Comparison of ENCODE assay signal across 1 cellular context in the genomic region with DNA sequence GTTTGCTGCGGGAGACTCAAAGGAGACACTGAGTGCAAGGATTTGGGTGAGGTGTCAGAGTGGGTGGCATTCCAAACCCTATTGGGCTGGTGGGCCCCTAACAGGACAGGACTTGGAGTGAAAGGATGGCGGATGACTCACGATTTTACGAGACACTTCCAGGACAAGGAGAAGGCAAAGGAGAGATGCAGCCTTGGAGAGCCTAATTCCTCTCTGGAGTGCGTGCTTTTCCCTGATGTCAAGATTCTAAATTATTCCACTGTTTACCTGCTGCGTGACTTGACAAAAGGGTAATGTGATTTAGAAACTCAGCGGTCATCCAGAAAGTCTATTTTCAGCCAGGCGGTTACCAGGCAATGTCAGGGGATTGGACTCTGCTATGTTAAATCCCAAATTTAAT.
TF ChIP-seq lines count a peak whose summit lies in the region.

No MANE protein-coding gene starts in this region.

TF ChIP-seq in HEK293, 187 proteins besides CTCF, POLR2A, EP300 and RAD21 (continued from another document and continues in another):
- TF ChIP-seq ZNF398 (tag by site-specific recombination; IDR thresholded peaks at IDR 0.05) (peak; percentile 41; the same call in 1 of the 2 replicates), IKZF3 (tag by site-specific recombination; IDR thresholded peaks at IDR 0.05) (no peak), SCRT1 (tag by site-specific recombination; IDR thresholded peaks at IDR 0.05; ENCODE audit: borderline replicate concordance) (no peak), ZNF600 (tag by site-specific recombination; IDR thresholded peaks at IDR 0.05) (peak; percentile 84), ZSCAN16 (tag by site-specific recombination; IDR thresholded peaks at IDR 0.05) (no peak), ZNF423 (tag by site-specific recombination; IDR thresholded peaks at IDR 0.05) (no peak), GLI4 (tag by site-specific recombination; IDR thresholded peaks at IDR 0.05) (no peak), ZNF658 (tag by site-specific recombination; IDR thresholded peaks at IDR 0.05) (no peak), GLI2 (tag by site-specific recombination; IDR thresholded peaks at IDR 0.05; ENCODE audit: borderline replicate concordance, low read depth) (no peak), ZNF169 (tag by site-specific recombination; IDR thresholded peaks at IDR 0.05) (no peak), ZNF221 (tag by site-specific recombination; IDR thresholded peaks at IDR 0.05; ENCODE audit: borderline replicate concordance) (no peak), ZNF24 (tag by site-specific recombination; IDR thresholded peaks at IDR 0.05) (no peak), REPIN1 (tag by site-specific recombination; IDR thresholded peaks at IDR 0.05; ENCODE audit: low read depth) (no peak), ZEB2 (tag by site-specific recombination; IDR thresholded peaks at IDR 0.05) (no peak), HIC1 (tag by site-specific recombination; IDR thresholded peaks at IDR 0.05) (peak; percentile 67), ZNF202 (tag by site-specific recombination; IDR thresholded peaks at IDR 0.05; ENCODE audit: borderline replicate concordance) (no peak), ZNF274 (IDR thresholded peaks at IDR 0.05; ENCODE audit: low read length) (no peak), ZNF274 (tag by site-specific recombination; IDR thresholded peaks at IDR 0.05; ENCODE audit: borderline replicate concordance) (no peak), HOXC10 (CRISPR knock-in tag; IDR thresholded peaks at IDR 0.05) (no peak), PRDM1 (tag by site-specific recombination; IDR thresholded peaks at IDR 0.05) (0 out of 2 replicates have a peak, but pooled peaks have one; percentile 34), ZNF366 (tag by site-specific recombination; conservative IDR thresholded peaks at IDR 0.05) (peak; percentile 43; the same call in 1 of the 2 replicates), ZNF404 (tag by site-specific recombination; IDR thresholded peaks at IDR 0.05) (no peak), SALL2 (tag by site-specific recombination; IDR thresholded peaks at IDR 0.05; ENCODE audit: borderline replicate concordance) (no peak), ZFP69B (tag by site-specific recombination; IDR thresholded peaks at IDR 0.05) (peak; percentile 93), ZNF175 (tag by site-specific recombination; IDR thresholded peaks at IDR 0.05) (no peak), ZNF560 (tag by site-specific recombination; IDR thresholded peaks at IDR 0.05; ENCODE audit: borderline replicate concordance) (no peak), ZFHX2 (tag by site-specific recombination; conservative IDR thresholded peaks at IDR 0.05) (0 out of 2 replicates have a peak, but pooled peaks have one; percentile 38), ZNF707 (tag by site-specific recombination; IDR thresholded peaks at IDR 0.05) (no peak)
- TF ChIP-seq, protein P1, sequence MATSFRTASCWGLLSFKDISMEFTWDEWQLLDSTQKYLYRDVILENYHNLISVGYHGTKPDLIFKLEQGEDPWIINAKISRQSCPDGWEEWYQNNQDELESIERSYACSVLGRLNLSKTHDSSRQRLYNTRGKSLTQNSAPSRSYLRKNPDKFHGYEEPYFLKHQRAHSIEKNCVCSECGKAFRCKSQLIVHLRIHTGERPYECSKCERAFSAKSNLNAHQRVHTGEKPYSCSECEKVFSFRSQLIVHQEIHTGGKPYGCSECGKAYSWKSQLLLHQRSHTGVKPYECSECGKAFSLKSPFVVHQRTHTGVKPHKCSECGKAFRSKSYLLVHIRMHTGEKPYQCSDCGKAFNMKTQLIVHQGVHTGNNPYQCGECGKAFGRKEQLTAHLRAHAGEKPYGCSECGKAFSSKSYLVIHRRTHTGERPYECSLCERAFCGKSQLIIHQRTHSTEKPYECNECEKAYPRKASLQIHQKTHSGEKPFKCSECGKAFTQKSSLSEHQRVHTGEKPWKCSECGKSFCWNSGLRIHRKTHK (tag by site-specific recombination; IDR thresholded peaks at IDR 0.05): no peak
- TF ChIP-seq, protein P2, sequence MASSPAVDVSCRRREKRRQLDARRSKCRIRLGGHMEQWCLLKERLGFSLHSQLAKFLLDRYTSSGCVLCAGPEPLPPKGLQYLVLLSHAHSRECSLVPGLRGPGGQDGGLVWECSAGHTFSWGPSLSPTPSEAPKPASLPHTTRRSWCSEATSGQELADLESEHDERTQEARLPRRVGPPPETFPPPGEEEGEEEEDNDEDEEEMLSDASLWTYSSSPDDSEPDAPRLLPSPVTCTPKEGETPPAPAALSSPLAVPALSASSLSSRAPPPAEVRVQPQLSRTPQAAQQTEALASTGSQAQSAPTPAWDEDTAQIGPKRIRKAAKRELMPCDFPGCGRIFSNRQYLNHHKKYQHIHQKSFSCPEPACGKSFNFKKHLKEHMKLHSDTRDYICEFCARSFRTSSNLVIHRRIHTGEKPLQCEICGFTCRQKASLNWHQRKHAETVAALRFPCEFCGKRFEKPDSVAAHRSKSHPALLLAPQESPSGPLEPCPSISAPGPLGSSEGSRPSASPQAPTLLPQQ (tag by site-specific recombination; IDR thresholded peaks at IDR 0.05): peak; percentile 96
- TF ChIP-seq, protein P3, sequence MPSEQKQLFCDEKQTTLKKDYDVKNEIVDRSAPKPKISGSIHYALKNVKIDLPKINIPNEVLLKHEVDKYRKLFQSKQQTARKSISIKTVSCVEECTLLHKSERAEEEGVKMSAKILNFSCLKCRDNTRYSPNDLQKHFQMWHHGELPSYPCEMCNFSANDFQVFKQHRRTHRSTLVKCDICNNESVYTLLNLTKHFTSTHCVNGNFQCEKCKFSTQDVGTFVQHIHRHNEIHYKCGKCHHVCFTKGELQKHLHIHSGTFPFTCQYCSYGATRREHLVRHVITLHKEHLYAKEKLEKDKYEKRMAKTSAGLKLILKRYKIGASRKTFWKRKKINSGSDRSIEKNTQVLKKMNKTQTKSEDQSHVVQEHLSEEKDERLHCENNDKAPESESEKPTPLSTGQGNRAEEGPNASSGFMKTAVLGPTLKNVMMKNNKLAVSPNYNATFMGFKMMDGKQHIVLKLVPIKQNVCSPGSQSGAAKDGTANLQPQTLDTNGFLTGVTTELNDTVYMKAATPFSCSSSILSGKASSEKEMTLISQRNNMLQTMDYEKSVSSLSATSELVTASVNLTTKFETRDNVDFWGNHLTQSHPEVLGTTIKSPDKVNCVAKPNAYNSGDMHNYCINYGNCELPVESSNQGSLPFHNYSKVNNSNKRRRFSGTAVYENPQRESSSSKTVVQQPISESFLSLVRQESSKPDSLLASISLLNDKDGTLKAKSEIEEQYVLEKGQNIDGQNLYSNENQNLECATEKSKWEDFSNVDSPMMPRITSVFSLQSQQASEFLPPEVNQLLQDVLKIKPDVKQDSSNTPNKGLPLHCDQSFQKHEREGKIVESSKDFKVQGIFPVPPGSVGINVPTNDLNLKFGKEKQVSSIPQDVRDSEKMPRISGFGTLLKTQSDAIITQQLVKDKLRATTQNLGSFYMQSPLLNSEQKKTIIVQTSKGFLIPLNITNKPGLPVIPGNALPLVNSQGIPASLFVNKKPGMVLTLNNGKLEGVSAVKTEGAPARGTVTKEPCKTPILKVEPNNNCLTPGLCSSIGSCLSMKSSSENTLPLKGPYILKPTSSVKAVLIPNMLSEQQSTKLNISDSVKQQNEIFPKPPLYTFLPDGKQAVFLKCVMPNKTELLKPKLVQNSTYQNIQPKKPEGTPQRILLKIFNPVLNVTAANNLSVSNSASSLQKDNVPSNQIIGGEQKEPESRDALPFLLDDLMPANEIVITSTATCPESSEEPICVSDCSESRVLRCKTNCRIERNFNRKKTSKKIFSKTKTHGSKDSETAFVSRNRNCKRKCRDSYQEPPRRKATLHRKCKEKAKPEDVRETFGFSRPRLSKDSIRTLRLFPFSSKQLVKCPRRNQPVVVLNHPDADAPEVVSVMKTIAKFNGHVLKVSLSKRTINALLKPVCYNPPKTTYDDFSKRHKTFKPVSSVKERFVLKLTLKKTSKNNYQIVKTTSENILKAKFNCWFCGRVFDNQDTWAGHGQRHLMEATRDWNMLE (tag by site-specific recombination; conservative IDR thresholded peaks at IDR 0.05; ENCODE audit: low read depth): no peak
- TF ChIP-seq, protein P4, sequence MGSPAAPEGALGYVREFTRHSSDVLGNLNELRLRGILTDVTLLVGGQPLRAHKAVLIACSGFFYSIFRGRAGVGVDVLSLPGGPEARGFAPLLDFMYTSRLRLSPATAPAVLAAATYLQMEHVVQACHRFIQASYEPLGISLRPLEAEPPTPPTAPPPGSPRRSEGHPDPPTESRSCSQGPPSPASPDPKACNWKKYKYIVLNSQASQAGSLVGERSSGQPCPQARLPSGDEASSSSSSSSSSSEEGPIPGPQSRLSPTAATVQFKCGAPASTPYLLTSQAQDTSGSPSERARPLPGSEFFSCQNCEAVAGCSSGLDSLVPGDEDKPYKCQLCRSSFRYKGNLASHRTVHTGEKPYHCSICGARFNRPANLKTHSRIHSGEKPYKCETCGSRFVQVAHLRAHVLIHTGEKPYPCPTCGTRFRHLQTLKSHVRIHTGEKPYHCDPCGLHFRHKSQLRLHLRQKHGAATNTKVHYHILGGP (tag by site-specific recombination; IDR thresholded peaks at IDR 0.05): no peak
- TF ChIP-seq, protein P5, sequence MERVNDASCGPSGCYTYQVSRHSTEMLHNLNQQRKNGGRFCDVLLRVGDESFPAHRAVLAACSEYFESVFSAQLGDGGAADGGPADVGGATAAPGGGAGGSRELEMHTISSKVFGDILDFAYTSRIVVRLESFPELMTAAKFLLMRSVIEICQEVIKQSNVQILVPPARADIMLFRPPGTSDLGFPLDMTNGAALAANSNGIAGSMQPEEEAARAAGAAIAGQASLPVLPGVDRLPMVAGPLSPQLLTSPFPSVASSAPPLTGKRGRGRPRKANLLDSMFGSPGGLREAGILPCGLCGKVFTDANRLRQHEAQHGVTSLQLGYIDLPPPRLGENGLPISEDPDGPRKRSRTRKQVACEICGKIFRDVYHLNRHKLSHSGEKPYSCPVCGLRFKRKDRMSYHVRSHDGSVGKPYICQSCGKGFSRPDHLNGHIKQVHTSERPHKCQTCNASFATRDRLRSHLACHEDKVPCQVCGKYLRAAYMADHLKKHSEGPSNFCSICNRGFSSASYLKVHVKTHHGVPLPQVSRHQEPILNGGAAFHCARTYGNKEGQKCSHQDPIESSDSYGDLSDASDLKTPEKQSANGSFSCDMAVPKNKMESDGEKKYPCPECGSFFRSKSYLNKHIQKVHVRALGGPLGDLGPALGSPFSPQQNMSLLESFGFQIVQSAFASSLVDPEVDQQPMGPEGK (tag by site-specific recombination; IDR thresholded peaks at IDR 0.05): no peak
- TF ChIP-seq, protein P6, sequence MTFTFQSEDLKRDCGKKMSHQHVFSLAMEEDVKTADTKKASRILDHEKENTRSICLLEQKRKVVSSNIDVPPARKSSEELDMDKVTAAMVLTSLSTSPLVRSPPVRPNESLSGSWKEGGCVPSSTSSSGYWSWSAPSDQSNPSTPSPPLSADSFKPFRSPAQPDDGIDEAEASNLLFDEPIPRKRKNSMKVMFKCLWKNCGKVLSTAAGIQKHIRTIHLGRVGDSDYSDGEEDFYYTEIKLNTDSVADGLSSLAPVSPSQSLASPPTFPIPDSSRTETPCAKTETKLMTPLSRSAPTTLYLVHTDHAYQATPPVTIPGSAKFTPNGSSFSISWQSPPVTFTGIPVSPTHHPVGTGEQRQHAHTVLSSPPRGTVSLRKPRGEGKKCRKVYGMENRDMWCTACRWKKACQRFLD (tag by site-specific recombination; IDR thresholded peaks at IDR 0.05): no peak
- TF ChIP-seq, protein P7, sequence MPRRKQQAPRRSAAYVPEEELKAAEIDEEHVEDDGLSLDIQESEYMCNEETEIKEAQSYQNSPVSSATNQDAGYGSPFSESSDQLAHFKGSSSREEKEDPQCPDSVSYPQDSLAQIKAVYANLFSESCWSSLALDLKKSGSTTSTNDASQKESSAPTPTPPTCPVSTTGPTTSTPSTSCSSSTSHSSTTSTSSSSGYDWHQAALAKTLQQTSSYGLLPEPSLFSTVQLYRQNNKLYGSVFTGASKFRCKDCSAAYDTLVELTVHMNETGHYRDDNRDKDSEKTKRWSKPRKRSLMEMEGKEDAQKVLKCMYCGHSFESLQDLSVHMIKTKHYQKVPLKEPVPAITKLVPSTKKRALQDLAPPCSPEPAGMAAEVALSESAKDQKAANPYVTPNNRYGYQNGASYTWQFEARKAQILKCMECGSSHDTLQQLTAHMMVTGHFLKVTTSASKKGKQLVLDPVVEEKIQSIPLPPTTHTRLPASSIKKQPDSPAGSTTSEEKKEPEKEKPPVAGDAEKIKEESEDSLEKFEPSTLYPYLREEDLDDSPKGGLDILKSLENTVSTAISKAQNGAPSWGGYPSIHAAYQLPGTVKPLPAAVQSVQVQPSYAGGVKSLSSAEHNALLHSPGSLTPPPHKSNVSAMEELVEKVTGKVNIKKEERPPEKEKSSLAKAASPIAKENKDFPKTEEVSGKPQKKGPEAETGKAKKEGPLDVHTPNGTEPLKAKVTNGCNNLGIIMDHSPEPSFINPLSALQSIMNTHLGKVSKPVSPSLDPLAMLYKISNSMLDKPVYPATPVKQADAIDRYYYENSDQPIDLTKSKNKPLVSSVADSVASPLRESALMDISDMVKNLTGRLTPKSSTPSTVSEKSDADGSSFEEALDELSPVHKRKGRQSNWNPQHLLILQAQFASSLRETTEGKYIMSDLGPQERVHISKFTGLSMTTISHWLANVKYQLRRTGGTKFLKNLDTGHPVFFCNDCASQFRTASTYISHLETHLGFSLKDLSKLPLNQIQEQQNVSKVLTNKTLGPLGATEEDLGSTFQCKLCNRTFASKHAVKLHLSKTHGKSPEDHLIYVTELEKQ (tag by site-specific recombination; IDR thresholded peaks at IDR 0.05; ENCODE audit: borderline replicate concordance): no peak
